1 cellular context compared by ENCODE assay signal in the genomic region with DNA sequence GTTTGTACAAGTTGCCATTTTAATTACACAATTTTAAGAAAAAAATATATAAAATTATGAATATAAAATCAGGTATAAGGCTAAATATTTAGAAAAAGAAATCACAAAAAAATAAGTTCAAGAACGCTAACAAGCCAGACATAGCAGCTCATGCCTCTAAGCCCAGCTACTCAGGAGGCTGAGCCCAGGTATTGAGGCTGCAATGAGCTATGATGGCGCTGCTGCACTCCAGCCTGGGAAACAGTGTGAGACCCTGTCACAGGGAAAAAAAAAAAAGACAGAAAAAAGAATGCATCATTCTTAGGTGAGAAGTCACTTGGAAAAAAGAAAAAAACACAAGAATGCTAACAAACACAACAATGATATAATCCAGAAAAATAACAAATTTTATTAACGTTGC.
TF ChIP-seq lines count a peak whose summit lies in the region.

No MANE protein-coding gene starts in this region.

TF ChIP-seq in GM23338, 12 proteins besides CTCF, POLR2A, EP300 and RAD21 (continued from another document):
- TF ChIP-seq, protein P1, sequence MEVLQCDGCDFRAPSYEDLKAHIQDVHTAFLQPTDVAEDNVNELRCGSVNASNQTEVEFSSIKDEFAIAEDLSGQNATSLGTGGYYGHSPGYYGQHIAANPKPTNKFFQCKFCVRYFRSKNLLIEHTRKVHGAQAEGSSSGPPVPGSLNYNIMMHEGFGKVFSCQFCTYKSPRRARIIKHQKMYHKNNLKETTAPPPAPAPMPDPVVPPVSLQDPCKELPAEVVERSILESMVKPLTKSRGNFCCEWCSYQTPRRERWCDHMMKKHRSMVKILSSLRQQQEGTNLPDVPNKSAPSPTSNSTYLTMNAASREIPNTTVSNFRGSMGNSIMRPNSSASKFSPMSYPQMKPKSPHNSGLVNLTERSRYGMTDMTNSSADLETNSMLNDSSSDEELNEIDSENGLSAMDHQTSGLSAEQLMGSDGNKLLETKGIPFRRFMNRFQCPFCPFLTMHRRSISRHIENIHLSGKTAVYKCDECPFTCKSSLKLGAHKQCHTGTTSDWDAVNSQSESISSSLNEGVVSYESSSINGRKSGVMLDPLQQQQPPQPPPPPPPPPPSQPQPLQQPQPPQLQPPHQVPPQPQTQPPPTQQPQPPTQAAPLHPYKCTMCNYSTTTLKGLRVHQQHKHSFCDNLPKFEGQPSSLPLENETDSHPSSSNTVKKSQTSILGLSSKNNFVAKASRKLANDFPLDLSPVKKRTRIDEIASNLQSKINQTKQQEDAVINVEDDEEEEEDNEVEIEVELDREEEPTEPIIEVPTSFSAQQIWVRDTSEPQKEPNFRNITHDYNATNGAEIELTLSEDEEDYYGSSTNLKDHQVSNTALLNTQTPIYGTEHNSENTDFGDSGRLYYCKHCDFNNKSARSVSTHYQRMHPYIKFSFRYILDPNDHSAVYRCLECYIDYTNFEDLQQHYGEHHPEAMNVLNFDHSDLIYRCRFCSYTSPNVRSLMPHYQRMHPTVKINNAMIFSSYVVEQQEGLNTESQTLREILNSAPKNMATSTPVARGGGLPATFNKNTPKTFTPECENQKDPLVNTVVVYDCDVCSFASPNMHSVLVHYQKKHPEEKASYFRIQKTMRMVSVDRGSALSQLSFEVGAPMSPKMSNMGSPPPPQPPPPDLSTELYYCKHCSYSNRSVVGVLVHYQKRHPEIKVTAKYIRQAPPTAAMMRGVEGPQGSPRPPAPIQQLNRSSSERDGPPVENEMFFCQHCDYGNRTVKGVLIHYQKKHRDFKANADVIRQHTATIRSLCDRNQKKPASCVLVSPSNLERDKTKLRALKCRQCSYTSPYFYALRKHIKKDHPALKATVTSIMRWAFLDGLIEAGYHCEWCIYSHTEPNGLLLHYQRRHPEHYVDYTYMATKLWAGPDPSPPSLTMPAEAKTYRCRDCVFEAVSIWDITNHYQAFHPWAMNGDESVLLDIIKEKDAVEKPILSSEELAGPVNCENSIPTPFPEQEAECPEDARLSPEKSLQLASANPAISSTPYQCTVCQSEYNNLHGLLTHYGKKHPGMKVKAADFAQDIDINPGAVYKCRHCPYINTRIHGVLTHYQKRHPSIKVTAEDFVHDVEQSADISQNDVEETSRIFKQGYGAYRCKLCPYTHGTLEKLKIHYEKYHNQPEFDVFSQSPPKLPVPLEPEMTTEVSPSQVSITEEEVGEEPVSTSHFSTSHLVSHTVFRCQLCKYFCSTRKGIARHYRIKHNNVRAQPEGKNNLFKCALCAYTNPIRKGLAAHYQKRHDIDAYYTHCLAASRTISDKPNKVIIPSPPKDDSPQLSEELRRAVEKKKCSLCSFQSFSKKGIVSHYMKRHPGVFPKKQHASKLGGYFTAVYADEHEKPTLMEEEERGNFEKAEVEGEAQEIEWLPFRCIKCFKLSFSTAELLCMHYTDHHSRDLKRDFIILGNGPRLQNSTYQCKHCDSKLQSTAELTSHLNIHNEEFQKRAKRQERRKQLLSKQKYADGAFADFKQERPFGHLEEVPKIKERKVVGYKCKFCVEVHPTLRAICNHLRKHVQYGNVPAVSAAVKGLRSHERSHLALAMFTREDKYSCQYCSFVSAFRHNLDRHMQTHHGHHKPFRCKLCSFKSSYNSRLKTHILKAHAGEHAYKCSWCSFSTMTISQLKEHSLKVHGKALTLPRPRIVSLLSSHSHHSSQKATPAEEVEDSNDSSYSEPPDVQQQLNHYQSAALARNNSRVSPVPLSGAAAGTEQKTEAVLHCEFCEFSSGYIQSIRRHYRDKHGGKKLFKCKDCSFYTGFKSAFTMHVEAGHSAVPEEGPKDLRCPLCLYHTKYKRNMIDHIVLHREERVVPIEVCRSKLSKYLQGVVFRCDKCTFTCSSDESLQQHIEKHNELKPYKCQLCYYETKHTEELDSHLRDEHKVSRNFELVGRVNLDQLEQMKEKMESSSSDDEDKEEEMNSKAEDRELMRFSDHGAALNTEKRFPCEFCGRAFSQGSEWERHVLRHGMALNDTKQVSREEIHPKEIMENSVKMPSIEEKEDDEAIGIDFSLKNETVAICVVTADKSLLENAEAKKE (CRISPR knock-in tag; IDR thresholded peaks at IDR 0.05): no peak
- no peak for TF ChIP-seq POLR2AphosphoS5 (IDR thresholded peaks at IDR 0.05; ENCODE audit: low read depth)
- TF ChIP-seq REST (IDR thresholded peaks at IDR 0.05; ENCODE audit: unreplicated experiment): no peak
- no peak for TF ChIP-seq JUNB (IDR thresholded peaks at IDR 0.05; ENCODE audit: unreplicated experiment)
- TF ChIP-seq ZNF331 (CRISPR knock-in tag; IDR thresholded peaks at IDR 0.05; ENCODE audit: low read depth): no peak
- no peak for TF ChIP-seq NANOG (IDR thresholded peaks at IDR 0.05; ENCODE audit: borderline replicate concordance)
- TF ChIP-seq, protein P2, sequence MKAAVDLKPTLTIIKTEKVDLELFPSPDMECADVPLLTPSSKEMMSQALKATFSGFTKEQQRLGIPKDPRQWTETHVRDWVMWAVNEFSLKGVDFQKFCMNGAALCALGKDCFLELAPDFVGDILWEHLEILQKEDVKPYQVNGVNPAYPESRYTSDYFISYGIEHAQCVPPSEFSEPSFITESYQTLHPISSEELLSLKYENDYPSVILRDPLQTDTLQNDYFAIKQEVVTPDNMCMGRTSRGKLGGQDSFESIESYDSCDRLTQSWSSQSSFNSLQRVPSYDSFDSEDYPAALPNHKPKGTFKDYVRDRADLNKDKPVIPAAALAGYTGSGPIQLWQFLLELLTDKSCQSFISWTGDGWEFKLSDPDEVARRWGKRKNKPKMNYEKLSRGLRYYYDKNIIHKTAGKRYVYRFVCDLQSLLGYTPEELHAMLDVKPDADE (IDR thresholded peaks at IDR 0.05): no peak
